ENCODE assay signal across 12 cellular contexts in genomic region chr14:60632777-60633176, GRCh38. TPM values are rescaled to one million over a fixed set of nuclear protein-coding genes. Genes with fewer than 3 reads are reported as not detected.
DNase-seq lines count a peak whose midpoint lies in the region; ATAC-seq and TF ChIP-seq lines count a peak whose summit lies in the region.
"Had no signal": no experiment of that assay in that cellular context is flagged by ENCODE, and none has a peak within 500 bp of the region (broad histone marks: within the 10 kb centered on the region; RNA-seq: fewer than 3 reads in every experiment).

No MANE protein-coding gene starts in this region.

- H3K4me1 Mint-ChIP-seq in T-helper 2 cell treated with Interferon-gamma antibody and Interleukin-4, amounts not matched to agents 5 μg/mL and 100 μg/mL, for 36 hours (ENCODE audit: low read depth) = peaks cover 17% of the 10 kb centered on the region
- no peaks in the 10 kb centered on the region for H3K4me1 Mint-ChIP-seq in progenitor cell of endocrine pancreas (ENCODE audit: low read depth)

- H3K4me3 ChIP-seq in WERI-Rb-1 (ENCODE audit: low read depth, low read length) = no peak overlapping the region

- no peak for DNase-seq in T-helper 2 cell treated with Interferon-gamma antibody and Interleukin-4, amounts not matched to agents 5 μg/mL and 100 μg/mL, for 36 hours (ENCODE audit: low spot score)
- DNase-seq in WERI-Rb-1 = no peak
- DNase-seq in kidney tubule cell (ENCODE audit: low spot score) = no peak
- DNase-seq in progenitor cell of endocrine pancreas (ENCODE audit: low spot score, unreplicated experiment) = no peak
- DNase-seq in DMS153 (lab: John Stamatoyannopoulos, UW) = no peak
- DNase-seq: activated CD4-positive, alpha-beta T cell treated with anti-CD3 and anti-CD28 coated beads for 48 hours; brain microvascular endothelial cell; CD4-positive, alpha-beta T cell had no signal

- H3K27me3 ChIP-seq in WERI-Rb-1 (ENCODE audit: insufficient read depth, low read depth, severe bottlenecking) = no peaks in the 10 kb centered on the region
- H3K27me3 ChIP-seq: brain microvascular endothelial cell had no signal

- H3K27me3 Mint-ChIP-seq in T-helper 2 cell treated with Interferon-gamma antibody and Interleukin-4, amounts not matched to agents 5 μg/mL and 100 μg/mL, for 36 hours (ENCODE audit: low read depth) = peaks cover 70% of the 10 kb centered on the region
- H3K27me3 Mint-ChIP-seq in progenitor cell of endocrine pancreas = peaks cover 44% of the 10 kb centered on the region

- no peaks in the 10 kb centered on the region for H3K9me3 ChIP-seq in WERI-Rb-1 (ENCODE audit: severe bottlenecking)

- ATAC-seq in GM18498 (IDR thresholded peaks at IDR 0.05; ENCODE audit: unreplicated experiment) (peak; percentile 57), GM21390 (IDR thresholded peaks at IDR 0.05; ENCODE audit: unreplicated experiment) (peak; percentile 60), HG03342 (IDR thresholded peaks at IDR 0.05; ENCODE audit: unreplicated experiment) (peak; percentile 51)

- no peak overlapping the region for H3K27ac ChIP-seq in WERI-Rb-1
- H3K27ac ChIP-seq: brain microvascular endothelial cell, RWPE1 had no signal

- peak overlapping the region; percentile 39 for H3K4me3 Mint-ChIP-seq in T-helper 2 cell treated with Interferon-gamma antibody and Interleukin-4, amounts not matched to agents 5 μg/mL and 100 μg/mL, for 36 hours
- no peak overlapping the region for H3K4me3 Mint-ChIP-seq in progenitor cell of endocrine pancreas (ENCODE audit: low read depth)
- H3K4me3 Mint-ChIP-seq: CD4-positive, alpha-beta T cell had no signal

- H3K36me3 ChIP-seq in WERI-Rb-1 = no peaks in the 10 kb centered on the region
- H3K36me3 ChIP-seq: brain microvascular endothelial cell had no signal

- H3K9me3 Mint-ChIP-seq in T-helper 2 cell treated with Interferon-gamma antibody and Interleukin-4, amounts not matched to agents 5 μg/mL and 100 μg/mL, for 36 hours = no peaks in the 10 kb centered on the region
- no peaks in the 10 kb centered on the region for H3K9me3 Mint-ChIP-seq in progenitor cell of endocrine pancreas (ENCODE audit: low read depth)
- H3K9me3 Mint-ChIP-seq: CD4-positive, alpha-beta T cell had no signal

- TF ChIP-seq CTCF in WERI-Rb-1 (IDR thresholded peaks at IDR 0.05; ENCODE audit: low read depth, low read length) (no peak), progenitor cell of endocrine pancreas (IDR thresholded peaks at IDR 0.05; ENCODE audit: unreplicated experiment) (no peak)

- H3K36me3 Mint-ChIP-seq in T-helper 2 cell treated with Interferon-gamma antibody and Interleukin-4, amounts not matched to agents 5 μg/mL and 100 μg/mL, for 36 hours (ENCODE audit: low read depth) = no peaks in the 10 kb centered on the region
- H3K36me3 Mint-ChIP-seq in progenitor cell of endocrine pancreas (ENCODE audit: insufficient read depth) = no peaks in the 10 kb centered on the region

- no peak overlapping the region for H3K27ac Mint-ChIP-seq in T-helper 2 cell treated with Interferon-gamma antibody and Interleukin-4, amounts not matched to agents 5 μg/mL and 100 μg/mL, for 36 hours
- H3K27ac Mint-ChIP-seq in progenitor cell of endocrine pancreas = no peak overlapping the region
- H3K27ac Mint-ChIP-seq: CD4-positive, alpha-beta T cell had no signal

RNA-seq across cellular contexts. Expression of gene SIX1, which starts 16.5 kb away (rescaled TPM):
- total RNA-seq in progenitor cell of endocrine pancreas = 0.79 and 1.0 TPM in 2 replicates
- total RNA-seq: CD4-positive, alpha-beta T cell had no signal
